Comparison of ENCODE assay signal across 8 cellular contexts in genomic region chr17:81833160-81833920, GRCh38. TPM values are rescaled to one million over a fixed set of nuclear protein-coding genes. Genes with fewer than 3 reads are reported as not detected.
A peak's percentile ranks its signal among the peaks of the same experiment; 100 is the strongest.
DNase-seq lines count a peak whose midpoint lies in the region; ATAC-seq, FAIRE-seq and TF ChIP-seq lines count a peak whose summit lies in the region.

TSS of gene MCRIP1 (minus strand) at chr17:81833291. CDS start at chr17:81824506, 8,785 bp downstream.

- H4K20me1 ChIP-seq in Karpas-422 (ENCODE audit: insufficient read depth, low read depth, low read length) = no peaks in the 10 kb centered on the region

- peaks cover 25% of the 10 kb centered on the region for H3K79me2 ChIP-seq in Karpas-422 (ENCODE audit: low read length)

- 0 to 3% methylated on average over 4 to 17 of the region's 76 CpGs for WGBS in esophagus squamous epithelium, 2 donors

- peak in 3 of 4 donors; percentile 87 to 98 (median 96) for TF ChIP-seq POLR2A in esophagus squamous epithelium (IDR thresholded peaks at IDR 0.05)

- no peak for FAIRE-seq in RCC 7860 (lab: Jason Lieb, UNC)

- DNase-seq in DMS114 treated with DMSO at 0.1 percent for 48 hours (lab: John Stamatoyannopoulos, UW; ENCODE audit: unreplicated experiment) (peak; percentile 76), Karpas-422 (peak; percentile 98), RCC 7860 (ENCODE audit: low spot score) (peak; percentile 80), esophagus squamous epithelium (lab: John Stamatoyannopoulos, UW) (peak; percentile 67), myocyte (ENCODE audit: low read depth) (peak; percentile 94)
- peak; percentile 98 to 99 for DNase-seq in activated T-cell treated with anti-CD3 and anti-CD28 coated beads, Interleukin-2, amount 50 U/mL, for 72 hours
- DNase-seq in stimulated activated CD8-positive, alpha-beta memory T cell treated with anti-CD3 and anti-CD28 coated beads, Interleukin-7, amount 100 ng/mL, for 4 hours (ENCODE audit: low read depth in 2 of 2) = peak; percentile 85 to 95

- H3K4me1 Mint-ChIP-seq in activated T-cell treated with anti-CD3 and anti-CD28 coated beads, Interleukin-2, amount 50 U/mL, for 72 hours (ENCODE audit: low read depth) = peaks cover 37% of the 10 kb centered on the region

- peak within 1 kb of the TSS; percentile 98 for H3K4me2 ChIP-seq in Karpas-422 (ENCODE audit: low read depth, low read length, poor library complexity, severe bottlenecking)

- H3K36me3 ChIP-seq in Karpas-422 (ENCODE audit: insufficient read depth, low read length) = no peaks in the 10 kb centered on the region
- no peaks in the 10 kb centered on the region for H3K36me3 ChIP-seq in esophagus squamous epithelium

- intact Hi-C loops in esophagus squamous epithelium (cut with DNase I) = no loop called here

- peaks cover 0 to 6% of the 10 kb centered on the region in 2 donors for H3K36me3 Mint-ChIP-seq in activated T-cell treated with anti-CD3 and anti-CD28 coated beads, Interleukin-2, amount 50 U/mL, for 72 hours (ENCODE audit: insufficient read depth in 2 of 2)

- H3K27me3 ChIP-seq in Karpas-422 (ENCODE audit: low read length) (no peaks in the 10 kb centered on the region), esophagus squamous epithelium (no peaks in the 10 kb centered on the region)

- TF ChIP-seq CTCF in esophagus squamous epithelium (IDR thresholded peaks at IDR 0.05) = no peak

- peak within 1 kb of the TSS; percentile 1; the same call in 1 of the 2 replicates for H2AFZ ChIP-seq in Karpas-422 (ENCODE audit: low read length)

- peak; percentile 60 for ATAC-seq in GM21723 (IDR thresholded peaks at IDR 0.05; ENCODE audit: unreplicated experiment)
- peak; percentile 82 to 85 for ATAC-seq in activated T-cell treated with anti-CD3 and anti-CD28 coated beads, Interleukin-2, amount 50 U/mL, for 72 hours (replicated peaks in 1 of 2)

- H3K4me1 ChIP-seq in Karpas-422 (ENCODE audit: low read length) = peaks cover 30% of the 10 kb centered on the region
- H3K4me1 ChIP-seq in esophagus squamous epithelium = peaks cover 32 to 61% (median 34%) of the 10 kb centered on the region in 3 donors

- no peaks in the 10 kb centered on the region for H3K9me2 ChIP-seq in Karpas-422 (replicated peaks; ENCODE audit: insufficient read depth, low read length)

- peak within 1 kb of the TSS; percentile 93 for H3K9ac ChIP-seq in Karpas-422 (ENCODE audit: low read length)

- no peaks in the 10 kb centered on the region for H3K27me3 Mint-ChIP-seq in activated T-cell treated with anti-CD3 and anti-CD28 coated beads, Interleukin-2, amount 50 U/mL, for 72 hours (ENCODE audit: low read depth)

- peak within 1 kb of the TSS; percentile 96 for H3K27ac Mint-ChIP-seq in activated T-cell treated with anti-CD3 and anti-CD28 coated beads, Interleukin-2, amount 50 U/mL, for 72 hours

- peak within 1 kb of the TSS; percentile 97 for H3K4me3 ChIP-seq in Karpas-422 (ENCODE audit: low read length)
- H3K4me3 ChIP-seq in esophagus squamous epithelium = peak within 1 kb of the TSS; percentile 47 to 95 (median 76)

- H3K27ac ChIP-seq in Karpas-422 (ENCODE audit: low read length) = peak within 1 kb of the TSS; percentile 71
- H3K27ac ChIP-seq in esophagus squamous epithelium = peak within 1 kb of the TSS; percentile 88 to 95 (median 90)

- H3K9me3 ChIP-seq in Karpas-422 (ENCODE audit: low read length) (no peaks in the 10 kb centered on the region), esophagus squamous epithelium (no peaks in the 10 kb centered on the region)

- H3K9me3 Mint-ChIP-seq in activated T-cell treated with anti-CD3 and anti-CD28 coated beads, Interleukin-2, amount 50 U/mL, for 72 hours = no peaks in the 10 kb centered on the region

- H3K4me3 Mint-ChIP-seq in activated T-cell treated with anti-CD3 and anti-CD28 coated beads, Interleukin-2, amount 50 U/mL, for 72 hours = peak within 1 kb of the TSS; percentile 97 to 98

RNA-seq across cellular contexts. Expression of gene MCRIP1, which starts in this region (rescaled TPM):
- total RNA-seq in Karpas-422 (2014; rRNA removed; shearing (Covaris generic); ENCODE audit: low replicate concordance) = 55.9 and 99.9 TPM in 2 replicates
- 10 to 100 TPM; 61.9 to 77.2 TPM for total RNA-seq in activated T-cell treated with anti-CD3 and anti-CD28 coated beads, Interleukin-2, amount 50 U/mL, for 72 hours
- total RNA-seq in esophagus squamous epithelium (10 to 100 TPM in 3 of 4 donors, 1 to 10 TPM in 1; 8.7 to 28.0 (median 13.2) TPM), myocyte (100 and 132 TPM in 2 replicates)
- 142 TPM for polyA plus RNA-seq in myocyte (2012)

Comparison
In these comparisons a context has a peak if more than half of its experiments do, and no peak if none do; other contexts are left out.
1. Peak in every context shown above with its lines: DNase-seq, ATAC-seq, H3K4me3 ChIP-seq and H3K27ac ChIP-seq.